ENCODE assay signal across 10 cellular contexts in genomic region chr5:71697967-71698366, GRCh38. TPM values are rescaled to one million over a fixed set of nuclear protein-coding genes. Genes with fewer than 3 reads are reported as not detected.
DNase-seq lines count a peak whose midpoint lies in the region; ATAC-seq and TF ChIP-seq lines count a peak whose summit lies in the region.
"Had no signal": no experiment of that assay in that cellular context is flagged by ENCODE, and none has a peak within 500 bp of the region (broad histone marks: within the 10 kb centered on the region; RNA-seq: fewer than 3 reads in every experiment).

No MANE protein-coding gene starts in this region.

- ATAC-seq in Panc1: no peak
- no peak for ATAC-seq in activated CD4-positive, CD25-positive, alpha-beta regulatory T cell treated with anti-CD3 and anti-CD28 coated beads, Interleukin-2, amount 50 U/mL, for 24 hours

- POLR2A ChIA-PET in Panc1 (lab: Charles Lee): no interaction called here

- no peaks in the 10 kb centered on the region for H3K9me2 ChIP-seq in GM23248 (ENCODE audit: insufficient read depth)

- H3K79me2 ChIP-seq in parathyroid adenoma (no peaks in the 10 kb centered on the region), GM23248 (ENCODE audit: insufficient read depth) (no peaks in the 10 kb centered on the region)

- intact Hi-C loops in Panc1 (cut with micrococcal nuclease; ENCODE audit: unreplicated experiment): no loop called here

- WGBS in GM23248 (ENCODE audit: low coverage in 1 of 2, low lambda C conversion rate in 2 of 2, missing lambda C conversion rate in 2 of 2), 2 experiments: 54 to 55% methylated on average over 14 of the region's 14 CpGs

- CTCF ChIA-PET in Panc1 (lab: Charles Lee): interaction anchor here (0.5 kb wide), 1 partner anchor 191 kb away, joined by 6 read pairs; no protein-coding TSS in a partner anchor

- TF ChIP-seq CTCF in GM12865 (IDR thresholded peaks at IDR 0.05; ENCODE audit: insufficient read depth, low read depth, low read length, missing control alignments) (peak; percentile 35), Panc1 (IDR thresholded peaks at IDR 0.05) (peak; percentile 77), fibroblast of the aortic adventitia (IDR thresholded peaks at IDR 0.05; ENCODE audit: insufficient read depth, low read length) (peak; percentile 47), parathyroid adenoma (IDR thresholded peaks at IDR 0.05) (peak; percentile 11)

- H3K4me2 ChIP-seq in parathyroid adenoma (ENCODE audit: low read length): no peak overlapping the region
- no peak overlapping the region for H3K4me2 ChIP-seq in GM23248 (ENCODE audit: unreplicated experiment)

- H3K9me3 ChIP-seq in Panc1 (ENCODE audit: control insufficient read depth, insufficient read depth, low read depth, low read length) (no peaks in the 10 kb centered on the region), parathyroid adenoma (ENCODE audit: control insufficient read depth, low read length) (no peaks in the 10 kb centered on the region), GM23248 (ENCODE audit: low read depth) (no peaks in the 10 kb centered on the region)
- H3K9me3 ChIP-seq: colonic mucosa had no signal

- DNase-seq in GM12865 (ENCODE audit: low read depth): no peak
- DNase-seq in Panc1 (ENCODE audit: low read depth, low spot score): no peak
- no peak for DNase-seq in fibroblast of the aortic adventitia (ENCODE audit: low read depth)
- no peak for DNase-seq in DMS114 treated with DMSO at 0.1 percent for 48 hours (lab: John Stamatoyannopoulos, UW; ENCODE audit: unreplicated experiment)
- DNase-seq in GM23248: no peak
- DNase-seq in NCI-H2196 treated with DMSO at 0.1 percent for 48 hours (lab: John Stamatoyannopoulos, UW; ENCODE audit: unreplicated experiment): no peak
- DNase-seq: activated T-cell treated with anti-CD3 and anti-CD28 coated beads, Interleukin-2, amount 50 U/mL, for 24 hours; colonic mucosa had no signal

- no peaks in the 10 kb centered on the region for H4K20me1 ChIP-seq in GM23248 (ENCODE audit: insufficient read depth)

- in situ Hi-C loops in Panc1 (cut with HindIII; ENCODE audit: low pct_unique_long_range_greater_than_20kb, low sequenced_read_pairs) (no loop called here), GM23248 (cut with MboI) (no loop called here)

- no peaks in the 10 kb centered on the region for H3F3A ChIP-seq in GM23248 (ENCODE audit: insufficient read depth)

- BruUV-seq in Panc1 (replicated peaks; lab: Mats Ljungman, UMichigan): no TSS peak

- H3K36me3 ChIP-seq in Panc1 (ENCODE audit: control insufficient read depth, insufficient read depth, low read length) (no peaks in the 10 kb centered on the region), parathyroid adenoma (ENCODE audit: control insufficient read depth, insufficient read depth, low read length) (no peaks in the 10 kb centered on the region), GM23248 (ENCODE audit: low read depth) (no peaks in the 10 kb centered on the region)
- H3K36me3 ChIP-seq: colonic mucosa had no signal

- H3K4me3 ChIP-seq in GM12865 (ENCODE audit: low read depth, low read length): no peak overlapping the region
- H3K4me3 ChIP-seq in Panc1 (ENCODE audit: low read depth in 2 of 2, low read length in 2 of 2): no peak overlapping the region
- no peak overlapping the region for H3K4me3 ChIP-seq in fibroblast of the aortic adventitia (ENCODE audit: low read depth, low read length)
- no peak overlapping the region for H3K4me3 ChIP-seq in parathyroid adenoma (ENCODE audit: low read depth, low read length)
- H3K4me3 ChIP-seq in GM23248: no peak overlapping the region
- H3K4me3 ChIP-seq: colonic mucosa had no signal

- H3K27me3 ChIP-seq in Panc1 (ENCODE audit: control insufficient read depth, insufficient read depth, low read length) (peaks cover 11% of the 10 kb centered on the region), parathyroid adenoma (ENCODE audit: control insufficient read depth, insufficient read depth, low read length) (no peaks in the 10 kb centered on the region), GM23248 (replicated peaks; ENCODE audit: insufficient read depth) (0 out of 2 replicates have a peak, but pooled peaks cover 17% of the 10 kb centered on the region)
- H3K27me3 ChIP-seq: colonic mucosa had no signal

- H2AFZ ChIP-seq in parathyroid adenoma: no peak overlapping the region
- H2AFZ ChIP-seq in GM23248: no peak overlapping the region

- H3K4me1 ChIP-seq in Panc1 (ENCODE audit: control insufficient read depth, insufficient read depth, low read length) (no peaks in the 10 kb centered on the region), parathyroid adenoma (no peaks in the 10 kb centered on the region), GM23248 (ENCODE audit: insufficient read depth) (no peaks in the 10 kb centered on the region)
- H3K4me1 ChIP-seq: colonic mucosa had no signal

- H3K9ac ChIP-seq in parathyroid adenoma (no peak overlapping the region), GM23248 (no peak overlapping the region)

- H3K27ac ChIP-seq in Panc1 (ENCODE audit: low read length): no peak overlapping the region
- no peak overlapping the region for H3K27ac ChIP-seq in parathyroid adenoma
- H3K27ac ChIP-seq in GM23248: no peak overlapping the region
- H3K27ac ChIP-seq: colonic mucosa had no signal

RNA-seq across cellular contexts. Expression of gene CARTPT, which starts 21.1 kb away (rescaled TPM):
- total RNA-seq in Panc1 (2021; ENCODE audit: unreplicated experiment): not detected
- polyA plus RNA-seq in Panc1 (2012; ENCODE audit: insufficient read length): not detected
- not detected in 2 replicates for total RNA-seq in fibroblast of the aortic adventitia (ENCODE audit: low replicate concordance)
- not detected in 2 replicates for total RNA-seq in GM23248 (2014; rRNA removed; shearing (Covaris generic))
- polyA plus RNA-seq in GM23248 (2016; fragmentation: Nextera tagmentation; extraction: Ambion mirVana): not detected in 2 replicates

Comparison
In these comparisons a context has a peak if more than half of its experiments do, and no peak if none do; other contexts are left out.
1. CTCF ChIP-seq: peak in every context shown above with its lines; median percentile 77 in Panc1; 47 in fibroblast of the aortic adventitia; 35 in GM12865; 11 in parathyroid adenoma.